In the genomic region with DNA sequence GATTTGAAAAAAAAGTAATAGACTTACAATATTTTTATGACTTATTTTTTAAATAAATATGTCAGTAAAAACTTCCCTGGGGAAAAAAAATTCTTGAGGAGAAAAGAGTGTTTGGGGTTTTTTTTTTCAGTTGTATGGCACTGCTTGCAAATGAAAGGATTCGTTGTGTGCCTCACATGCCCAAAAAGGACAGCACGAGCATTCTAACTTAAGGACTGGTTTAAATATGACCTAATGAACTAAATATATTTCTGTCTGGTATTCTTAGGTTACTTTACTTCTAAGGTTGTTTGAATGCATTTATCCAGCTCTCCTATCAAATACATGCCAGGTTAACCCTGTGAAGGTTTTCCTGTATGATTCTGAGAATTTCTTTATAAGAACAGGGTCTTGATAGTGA, we compare ENCODE assay signal across 21 cellular contexts. TPM values are rescaled to one million over a fixed set of nuclear protein-coding genes. Genes with fewer than 3 reads are reported as not detected.
DNase-seq lines count a peak whose midpoint lies in the region; ATAC-seq and TF ChIP-seq lines count a peak whose summit lies in the region.
"Had no signal": no experiment of that assay in that cellular context is flagged by ENCODE, and none has a peak within 500 bp of the region (broad histone marks: within the 10 kb centered on the region; RNA-seq: fewer than 3 reads in every experiment).

No MANE protein-coding gene starts in this region.

- peak overlapping the region in 1 of 10 experiments; percentile 55; a peak in 1 of 20 replicates for H3K4me3 ChIP-seq in BLaER1 treated with 17β-estradiol and CSF1 and Interleukin-3, amounts not matched to agents 10 nM and 100 nM
- H3K4me3 ChIP-seq in heart left ventricle = peak overlapping the region in 9 of 12 donors; percentile 48 to 67 (median 57)
- peak overlapping the region; percentile 57 for H3K4me3 ChIP-seq in psoas muscle
- H3K4me3 ChIP-seq: tibial artery had no signal

- peak overlapping the region in 5 of 11 experiments; percentile 44 to 78 (median 69); a peak in 10 of 22 replicates for H3K9ac ChIP-seq in BLaER1 treated with 17β-estradiol and CSF1 and Interleukin-3, amounts not matched to agents 10 nM and 100 nM

- peak overlapping the region in 7 of 11 experiments; percentile 36 to 87 (median 80); a peak in 13 of 22 replicates for H3K27ac ChIP-seq in BLaER1 treated with 17β-estradiol and CSF1 and Interleukin-3, amounts not matched to agents 10 nM and 100 nM
- H3K27ac ChIP-seq in heart left ventricle (peak overlapping the region; percentile 64 to 87 (median 84)), psoas muscle (peak overlapping the region; percentile 92)
- H3K27ac ChIP-seq: tibial artery had no signal

- no peaks in the 10 kb centered on the region for H3K27me3 ChIP-seq in BLaER1 treated with 17β-estradiol and CSF1 and Interleukin-3, amounts not matched to agents 10 nM and 100 nM
- H3K27me3 ChIP-seq in heart left ventricle (no peaks in the 10 kb centered on the region), psoas muscle (ENCODE audit: insufficient read depth in 3 of 3, low read length in 2 of 3) (no peaks in the 10 kb centered on the region)
- H3K27me3 ChIP-seq: tibial artery had no signal

- intact Hi-C loops in heart left ventricle (cut with DNase I) = loop anchor here in 5 of 10 donors (5.0 kb wide), 3 partner anchors 35 to 90 kb away; no protein-coding TSS in a partner anchor
- intact Hi-C loops in psoas muscle (cut with DNase I) = loop anchor here in 1 of 2 donors (2.0 to 5.0 kb wide), 2 partner anchors 27 to 35 kb away; no protein-coding TSS in a partner anchor

- peak overlapping the region in 6 of 11 experiments; percentile 39 to 82 (median 72); a peak in 11 of 22 replicates for H3K4me2 ChIP-seq in BLaER1 treated with 17β-estradiol and CSF1 and Interleukin-3, amounts not matched to agents 10 nM and 100 nM

- H4K20me1 ChIP-seq in BLaER1 treated with 17β-estradiol and CSF1 and Interleukin-3, amounts not matched to agents 10 nM and 100 nM = peaks cover 0 to 11% (median 0%) of the 10 kb centered on the region in 11 experiments; a peak in 2 of 22 replicates

- ATAC-seq in heart left ventricle (peak; percentile 64 to 74 (median 64)), psoas muscle (peak in 3 of 4 donors; percentile 77 to 85 (median 85)), HG02571 (IDR thresholded peaks at IDR 0.05; ENCODE audit: unreplicated experiment) (no peak), GM18861 (IDR thresholded peaks at IDR 0.05; ENCODE audit: unreplicated experiment) (no peak)
- ATAC-seq: activated CD8-positive, alpha-beta memory T cell treated with anti-CD3 and anti-CD28 coated beads, Interleukin-2, amount 10 ng/mL, durations not matched to agents 7 days and 5 days; natural killer cell treated with Interleukin-12 subunit alpha and Interleukin-12 subunit beta and Interleukin-15 and Interleukin-18, amount 100 ng/mL, for 72 hours; stimulated activated naive CD8-positive, alpha-beta T cell treated with anti-CD3 and anti-CD28 coated beads, Interleukin-15, Interleukin-2, amounts not matched to agents 100 U/mL and 50 U/mL, for 24 hours had no signal

- peaks cover 0 to 24% (median 4%) of the 10 kb centered on the region in 11 experiments; a peak in 7 of 22 replicates for H3K9me3 ChIP-seq in BLaER1 treated with 17β-estradiol and CSF1 and Interleukin-3, amounts not matched to agents 10 nM and 100 nM (replicated peaks in 1 of 11)
- H3K9me3 ChIP-seq in heart left ventricle (no peaks in the 10 kb centered on the region), psoas muscle (no peaks in the 10 kb centered on the region)
- H3K9me3 ChIP-seq: tibial artery had no signal

- DNase-seq in OCI-M1 (lab: John Stamatoyannopoulos, UW) (peak; percentile 83), heart left ventricle (peak in 1 of 5 donors; percentile 23), psoas muscle (no peak), NCI-H345 (lab: John Stamatoyannopoulos, UW) (no peak), NCI-H510A (lab: John Stamatoyannopoulos, UW) (no peak)
- DNase-seq: activated CD4-positive, alpha-beta T cell treated with anti-CD3 and anti-CD28 coated beads, Interleukin-2, amount 50 U/mL, for 1 hour; activated CD8-positive, alpha-beta memory T cell treated with anti-CD3 and anti-CD28 coated beads, Interleukin-2, amount 10 ng/mL, durations not matched to agents 7 days and 5 days; activated naive CD4-positive, alpha-beta T cell treated with anti-CD3 and anti-CD28 coated beads for 36 hours; GDM1; left cardiac atrium; NCI-H1092; NCI-H1930; NCI-H774; retina; stimulated activated naive CD8-positive, alpha-beta T cell treated with anti-CD3 and anti-CD28 coated beads, Interleukin-15, Interleukin-2, amounts not matched to agents 100 U/mL and 50 U/mL, for 24 hours; T-helper 9 cell; tibial artery had no signal

- 11 to 19% (median 14%) methylated on average over 2 of the region's 2 CpGs for WGBS in heart left ventricle, 4 donors
- 5 to 9% (median 7%) methylated on average over 2 of the region's 2 CpGs for WGBS in psoas muscle, 3 donors

- TF ChIP-seq POLR2A in heart left ventricle (IDR thresholded peaks at IDR 0.05) = no peak

- no peaks in the 10 kb centered on the region for H3K36me3 ChIP-seq in BLaER1 treated with 17β-estradiol and CSF1 and Interleukin-3, amounts not matched to agents 10 nM and 100 nM
- H3K36me3 ChIP-seq in heart left ventricle (no peaks in the 10 kb centered on the region), psoas muscle (ENCODE audit: insufficient read depth in 1 of 2, low read depth in 1 of 2) (no peaks in the 10 kb centered on the region)
- H3K36me3 ChIP-seq: tibial artery had no signal

- TF ChIP-seq CTCF in heart left ventricle (IDR thresholded peaks at IDR 0.05) (no peak), psoas muscle (IDR thresholded peaks at IDR 0.05) (no peak)

- H3K4me1 ChIP-seq in BLaER1 treated with 17β-estradiol and CSF1 and Interleukin-3, amounts not matched to agents 10 nM and 100 nM = peaks cover 0 to 78% (median 15%) of the 10 kb centered on the region in 10 experiments; a peak in 11 of 20 replicates
- H3K4me1 ChIP-seq in heart left ventricle (peaks cover 0 to 71% (median 37%) of the 10 kb centered on the region in 12 donors), psoas muscle (peaks cover 47% of the 10 kb centered on the region)

RNA-seq across cellular contexts. Expression of a gene that starts 1.0 kb away (rescaled TPM):
- total RNA-seq in heart left ventricle (1,000 to 10,000 TPM in 7 of 9 donors, 100 to 1,000 TPM in 2; 891 to 1,960 (median 1,108) TPM), psoas muscle (100 to 1,000 TPM; 149 to 662 (median 240) TPM)
- polyA plus RNA-seq in heart left ventricle (100 to 1,000 TPM; 289 to 529 TPM), psoas muscle (100 to 1,000 TPM; 166 to 273 (median 171) TPM)
- total RNA-seq: activated CD8-positive, alpha-beta memory T cell treated with anti-CD3 and anti-CD28 coated beads, Interleukin-2, amount 10 ng/mL, durations not matched to agents 7 days and 5 days; activated naive CD4-positive, alpha-beta T cell treated with anti-CD3 and anti-CD28 coated beads for 36 hours; natural killer cell treated with Interleukin-12 subunit alpha and Interleukin-12 subunit beta and Interleukin-15 and Interleukin-18, amount 100 ng/mL, for 72 hours had no signal

Comparison
In these comparisons a context has a peak if more than half of its experiments do, and no peak if none do; other contexts are left out.
1. ATAC-seq: peak in heart left ventricle (4 of 4) and psoas muscle (3 of 4); none in HG02571 (single experiment) and GM18861 (single experiment).
2. Peak in every context shown above with its lines, with median percentiles within 50 percentile points of each other: H3K27ac ChIP-seq.